8 cellular contexts compared by ENCODE assay signal in genomic region chr6:98835149-98836024, GRCh38. TPM values are rescaled to one million over a fixed set of nuclear protein-coding genes. Genes with fewer than 3 reads are reported as not detected.
DNase-seq lines count a peak whose midpoint lies in the region; ATAC-seq and TF ChIP-seq lines count a peak whose summit lies in the region.

No MANE protein-coding gene starts in this region.

- TF ChIP-seq CTCF in left ventricle myocardium inferior (IDR thresholded peaks at IDR 0.05; ENCODE audit: borderline replicate concordance) (no peak), SU-DHL-6 (IDR thresholded peaks at IDR 0.05; ENCODE audit: insufficient read depth, low read length, poor library complexity, severe bottlenecking) (no peak)

- no peaks in the 10 kb centered on the region for H3K79me2 ChIP-seq in SU-DHL-6 (ENCODE audit: insufficient read depth, low read length)

- H3F3A ChIP-seq in SU-DHL-6 (ENCODE audit: insufficient read depth), result no peaks in the 10 kb centered on the region

- no peaks in the 10 kb centered on the region for H4K20me1 ChIP-seq in SU-DHL-6 (ENCODE audit: low read depth, low read length)

- H3K27ac ChIP-seq in left ventricle myocardium inferior (replicated peaks) (no peak overlapping the region), SU-DHL-6 (ENCODE audit: low read depth, low read length) (no peak overlapping the region), urinary bladder (ENCODE audit: low read depth) (no peak overlapping the region)

- H3K36me3 ChIP-seq in left ventricle myocardium inferior, result no peaks in the 10 kb centered on the region
- H3K36me3 ChIP-seq in SU-DHL-6 (ENCODE audit: low read length), result no peaks in the 10 kb centered on the region
- H3K36me3 ChIP-seq in urinary bladder (ENCODE audit: insufficient read depth), result no peaks in the 10 kb centered on the region

- H3K4me2 ChIP-seq in SU-DHL-6 (ENCODE audit: low read depth, low read length, poor library complexity, severe bottlenecking), result peak overlapping the region; percentile 87

- DNase-seq in left ventricle myocardium inferior (no peak), left ventricle myocardium superior (no peak), left kidney (ENCODE audit: low read depth, low spot score) (peak; percentile 51), NOMO-1 treated with DMSO at 0.1 percent for 48 hours (lab: John Stamatoyannopoulos, UW; ENCODE audit: unreplicated experiment) (no peak)

- 1% methylated on average over 76 of the region's 76 CpGs for whole genome bisulfite sequencing in urinary bladder

- peak overlapping the region; percentile 57; the same call in 1 of the 2 replicates for H3K9ac ChIP-seq in SU-DHL-6 (ENCODE audit: low read length)

- no peaks in the 10 kb centered on the region for H3K9me3 ChIP-seq in left ventricle myocardium inferior (replicated peaks)
- H3K9me3 ChIP-seq in SU-DHL-6 (ENCODE audit: insufficient read depth, low read length), result no peaks in the 10 kb centered on the region

- H3K4me1 ChIP-seq in left ventricle myocardium inferior (peaks cover 55% of the 10 kb centered on the region), urinary bladder (ENCODE audit: insufficient read depth) (peaks cover 1% of the 10 kb centered on the region)

- intact Hi-C loops in left ventricle myocardium inferior (cut with micrococcal nuclease), result no loop called here
- intact Hi-C loops in left ventricle myocardium superior (cut with micrococcal nuclease), result no loop called here

- H2AFZ ChIP-seq in SU-DHL-6 (ENCODE audit: low read depth, low read length, severe bottlenecking), result no peak overlapping the region

- H3K27me3 ChIP-seq in left ventricle myocardium inferior (ENCODE audit: low read depth) (peaks cover 99% of the 10 kb centered on the region), SU-DHL-6 (ENCODE audit: low read length) (no peaks in the 10 kb centered on the region)

- H3K9me2 ChIP-seq in SU-DHL-6 (replicated peaks; ENCODE audit: insufficient read depth, low read length), result no peaks in the 10 kb centered on the region

- no peak for ATAC-seq in left ventricle myocardium superior
- ATAC-seq in GM19328 (IDR thresholded peaks at IDR 0.05; ENCODE audit: unreplicated experiment), result no peak
- no peak for ATAC-seq in HG03196 (IDR thresholded peaks at IDR 0.05; ENCODE audit: unreplicated experiment)

- peak overlapping the region; percentile 67 for H3K4me3 ChIP-seq in left ventricle myocardium inferior
- H3K4me3 ChIP-seq in SU-DHL-6 (ENCODE audit: insufficient read depth, low read length, poor library complexity, severe bottlenecking), result peak overlapping the region; percentile 63
- peak overlapping the region; percentile 55 for H3K4me3 ChIP-seq in urinary bladder (ENCODE audit: low read depth, low read length)

RNA-seq across cellular contexts. Expression of gene POU3F2, which starts 1.0 kb away (rescaled TPM):
- total RNA-seq in left ventricle myocardium inferior, result not detected
- not detected for total RNA-seq in left ventricle myocardium superior
- total RNA-seq in urinary bladder, result 0.16 TPM
- 0.03 TPM for polyA plus RNA-seq in urinary bladder
